ENCODE assay signal across 24 cellular contexts in the genomic region with DNA sequence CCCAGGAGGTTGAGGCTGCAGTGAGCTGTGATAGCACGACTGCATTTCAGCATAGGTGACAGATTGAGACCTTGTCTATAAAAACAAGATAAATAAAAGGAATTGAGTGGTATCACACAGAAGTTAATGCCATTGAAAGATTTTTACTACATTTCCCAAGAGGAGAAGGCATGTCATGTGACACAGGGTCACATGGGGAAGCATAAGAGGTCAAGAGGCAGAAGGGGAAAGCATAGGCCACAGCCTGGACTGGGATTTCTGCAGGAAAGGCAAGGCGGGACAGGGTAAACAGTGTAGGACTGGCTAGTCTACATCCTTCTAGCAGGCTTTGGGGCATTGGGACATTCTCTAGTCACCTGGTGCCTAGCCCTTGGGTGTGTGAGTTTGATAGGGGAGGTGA.
"Had no signal": no experiment of that assay in that cellular context is flagged by ENCODE, and none has a peak within 500 bp of the region (broad histone marks: within the 10 kb centered on the region; RNA-seq: fewer than 3 reads in every experiment).

No MANE protein-coding gene starts in this region.

- H3K36me3 ChIP-seq: MG63 had no signal

- H3K9me3 ChIP-seq: MG63, SK-N-SH had no signal

- H3K4me2 ChIP-seq: SK-N-SH had no signal

- H3K9ac ChIP-seq: SK-N-SH had no signal

- FAIRE-seq: HTR-8/SVneo, RCC 7860 had no signal

- H3K27ac ChIP-seq: HL-60 had no signal

- DNase-seq: MG63, NCI-H1092, NCI-H1105 treated with DMSO at 0.1 percent for 48 hours, NCI-H1417 treated with DMSO at 0.1 percent for 48 hours, NCI-H146, NCI-H1694 treated with DMSO at 0.1 percent for 48 hours, NCI-H1930, NCI-H2081, NCI-H2107, NCI-H226, NCI-H446, NCI-H510A, NCI-H524 treated with DMSO at 0.1 percent for 48 hours, NCI-H69, NCI-H774, Right ventricle myocardium superior, RPMI8226, SIG-M5, SK-N-SH, SW 1271, T-cell had no signal

- ATAC-seq: T-cell had no signal

- H3K4me3 ChIP-seq: MG63 had no signal
